1 cellular context compared by ENCODE assay signal in the genomic region with DNA sequence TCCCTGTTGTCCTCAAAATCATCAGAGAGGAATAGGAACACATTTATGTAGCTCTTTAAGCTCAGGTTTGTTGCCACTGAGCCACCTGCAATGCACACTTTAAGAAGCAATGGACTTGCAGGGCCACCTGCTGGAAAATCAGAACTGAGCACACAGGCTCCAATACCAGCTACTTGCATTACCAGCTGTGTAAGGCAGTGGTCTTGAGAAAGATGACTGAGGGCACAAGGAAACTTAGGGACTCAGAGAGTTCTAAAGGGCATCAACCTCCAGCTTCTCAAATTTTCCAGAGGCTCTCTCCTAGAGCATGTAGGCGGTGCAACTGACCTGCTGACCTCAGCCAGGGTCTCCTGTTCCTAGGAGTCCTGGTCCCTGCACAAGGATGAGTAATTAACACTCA.
TF ChIP-seq lines count a peak whose summit lies in the region.

No MANE protein-coding gene starts in this region.

TF ChIP-seq in HepG2, 621 proteins besides CTCF, POLR2A, EP300 and RAD21:
- TF ChIP-seq, protein P1, sequence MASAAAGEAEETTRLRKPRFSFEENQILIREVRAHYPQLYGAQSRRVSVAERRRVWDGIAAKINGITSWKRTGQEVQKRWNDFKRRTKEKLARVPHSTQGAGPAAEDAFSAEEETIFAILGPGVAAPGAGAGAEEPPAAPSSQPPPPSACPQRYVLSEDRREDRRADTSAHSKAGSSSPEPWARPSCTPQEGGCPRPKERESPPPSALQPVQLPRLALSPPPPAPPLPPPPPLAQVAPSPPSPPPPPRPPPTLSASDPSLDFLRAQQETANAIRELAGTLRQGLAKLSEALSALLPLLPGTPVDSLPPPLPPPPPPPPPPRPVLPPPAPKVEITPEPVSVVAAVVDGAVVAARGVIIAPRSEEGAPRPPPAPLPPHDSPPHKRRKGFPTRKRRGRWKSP (CRISPR knock-in tag; IDR thresholded peaks at IDR 0.05) = no peak
- TF ChIP-seq, protein P2, sequence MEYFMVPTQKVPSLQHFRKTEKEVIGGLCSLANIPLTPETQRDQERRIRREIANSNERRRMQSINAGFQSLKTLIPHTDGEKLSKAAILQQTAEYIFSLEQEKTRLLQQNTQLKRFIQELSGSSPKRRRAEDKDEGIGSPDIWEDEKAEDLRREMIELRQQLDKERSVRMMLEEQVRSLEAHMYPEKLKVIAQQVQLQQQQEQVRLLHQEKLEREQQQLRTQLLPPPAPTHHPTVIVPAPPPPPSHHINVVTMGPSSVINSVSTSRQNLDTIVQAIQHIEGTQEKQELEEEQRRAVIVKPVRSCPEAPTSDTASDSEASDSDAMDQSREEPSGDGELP (IDR thresholded peaks at IDR 0.05; ENCODE audit: borderline replicate concordance, low read depth) = peak; percentile 15; the same call in 1 of the 2 replicates
- TF ChIP-seq TEAD3 (CRISPR knock-in tag; optimal IDR thresholded peaks at IDR 0.05; ENCODE audit: borderline replicate concordance) (peak; percentile 20), BHLHE40 (IDR thresholded peaks at IDR 0.05; ENCODE audit: low read length) (0 out of 2 replicates have a peak, but pooled peaks have one; percentile 11), MAFF (IDR thresholded peaks at IDR 0.05; ENCODE audit: low read depth, low read length) (no peak), STAG1 (CRISPR knock-in tag; IDR thresholded peaks at IDR 0.05) (peak; percentile 97), SMC3 (IDR thresholded peaks at IDR 0.05; ENCODE audit: low read length) (peak; percentile 87), WIZ (CRISPR knock-in tag; IDR thresholded peaks at IDR 0.05) (no peak), MIXL1 (CRISPR knock-in tag; IDR thresholded peaks at IDR 0.05) (0 out of 2 replicates have a peak, but pooled peaks have one; percentile 26), FOXO1 (CRISPR knock-in tag; IDR thresholded peaks at IDR 0.05) (no peak), MZF1 (CRISPR knock-in tag; IDR thresholded peaks at IDR 0.05; ENCODE audit: borderline replicate concordance) (0 out of 2 replicates have a peak, but pooled peaks have one; percentile 37), TAF1 (CRISPR knock-in tag; IDR thresholded peaks at IDR 0.05) (no peak), XRCC5 (optimal IDR thresholded peaks at IDR 0.05; ENCODE audit: low read length) (peak; percentile 17)
- TF ChIP-seq, protein P3, sequence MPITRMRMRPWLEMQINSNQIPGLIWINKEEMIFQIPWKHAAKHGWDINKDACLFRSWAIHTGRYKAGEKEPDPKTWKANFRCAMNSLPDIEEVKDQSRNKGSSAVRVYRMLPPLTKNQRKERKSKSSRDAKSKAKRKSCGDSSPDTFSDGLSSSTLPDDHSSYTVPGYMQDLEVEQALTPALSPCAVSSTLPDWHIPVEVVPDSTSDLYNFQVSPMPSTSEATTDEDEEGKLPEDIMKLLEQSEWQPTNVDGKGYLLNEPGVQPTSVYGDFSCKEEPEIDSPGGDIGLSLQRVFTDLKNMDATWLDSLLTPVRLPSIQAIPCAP (CRISPR knock-in tag; IDR thresholded peaks at IDR 0.05; ENCODE audit: low read depth) = no peak
- TF ChIP-seq, protein P4, sequence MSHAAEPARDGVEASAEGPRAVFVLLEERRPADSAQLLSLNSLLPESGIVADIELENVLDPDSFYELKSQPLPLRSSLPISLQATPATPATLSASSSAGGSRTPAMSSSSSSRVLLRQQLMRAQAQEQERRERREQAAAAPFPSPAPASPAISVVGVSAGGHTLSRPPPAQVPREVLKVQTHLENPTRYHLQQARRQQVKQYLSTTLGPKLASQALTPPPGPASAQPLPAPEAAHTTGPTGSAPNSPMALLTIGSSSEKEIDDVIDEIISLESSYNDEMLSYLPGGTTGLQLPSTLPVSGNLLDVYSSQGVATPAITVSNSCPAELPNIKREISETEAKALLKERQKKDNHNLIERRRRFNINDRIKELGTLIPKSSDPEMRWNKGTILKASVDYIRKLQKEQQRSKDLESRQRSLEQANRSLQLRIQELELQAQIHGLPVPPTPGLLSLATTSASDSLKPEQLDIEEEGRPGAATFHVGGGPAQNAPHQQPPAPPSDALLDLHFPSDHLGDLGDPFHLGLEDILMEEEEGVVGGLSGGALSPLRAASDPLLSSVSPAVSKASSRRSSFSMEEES (CRISPR knock-in tag; IDR thresholded peaks at IDR 0.05) = no peak
- TF ChIP-seq, protein P5, sequence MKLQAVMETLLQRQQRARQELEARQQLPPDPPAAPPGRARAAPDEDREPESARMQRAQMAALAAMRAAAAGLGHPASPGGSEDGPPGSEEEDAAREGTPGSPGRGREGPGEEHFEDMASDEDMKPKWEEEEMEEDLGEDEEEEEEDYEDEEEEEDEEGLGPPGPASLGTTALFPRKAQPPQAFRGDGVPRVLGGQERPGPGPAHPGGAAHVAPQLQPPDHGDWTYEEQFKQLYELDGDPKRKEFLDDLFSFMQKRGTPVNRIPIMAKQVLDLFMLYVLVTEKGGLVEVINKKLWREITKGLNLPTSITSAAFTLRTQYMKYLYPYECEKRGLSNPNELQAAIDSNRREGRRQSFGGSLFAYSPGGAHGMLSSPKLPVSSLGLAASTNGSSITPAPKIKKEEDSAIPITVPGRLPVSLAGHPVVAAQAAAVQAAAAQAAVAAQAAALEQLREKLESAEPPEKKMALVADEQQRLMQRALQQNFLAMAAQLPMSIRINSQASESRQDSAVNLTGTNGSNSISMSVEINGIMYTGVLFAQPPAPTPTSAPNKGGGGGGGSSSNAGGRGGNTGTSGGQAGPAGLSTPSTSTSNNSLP (IDR thresholded peaks at IDR 0.05; ENCODE audit: low read depth, low read length) = 0 out of 2 replicates have a peak, but pooled peaks have one; percentile 15
TF ChIP-seq in HepG2: peak in this region for 9.
